In genomic region chr3:48232734-48233133, GRCh38 we compare ENCODE assay signal across 8 cellular contexts. TPM values are rescaled to one million over a fixed set of nuclear protein-coding genes. Genes with fewer than 3 reads are reported as not detected.
DNase-seq lines count a peak whose midpoint lies in the region; ATAC-seq and TF ChIP-seq lines count a peak whose summit lies in the region.

No MANE protein-coding gene starts in this region.

- 83% methylated on average over 1 of the region's 6 CpGs; no CpG with 5 or more reads in 1 of the 2 experiments for WGBS in IMR-90 (ENCODE audit: extremely low coverage in 2 of 2, insufficient read length in 1 of 2), 2 experiments
- 35 to 52% methylated on average over 6 of the region's 6 CpGs for WGBS in testis, 2 donors

- peak; percentile 59 for TF ChIP-seq CTCF in IMR-90 (conservative IDR thresholded peaks at IDR 0.05; ENCODE audit: low read depth, low read length)
- peak; percentile 4 to 47 (median 36) for TF ChIP-seq CTCF in Peyer's patch (IDR thresholded peaks at IDR 0.05)
- peak; percentile 66 for TF ChIP-seq CTCF in fibroblast of pulmonary artery (IDR thresholded peaks at IDR 0.05; ENCODE audit: low read length, missing control alignments)
- TF ChIP-seq CTCF in testis (IDR thresholded peaks at IDR 0.05) = peak; percentile 42 to 47 (median 46)

- peak overlapping the region; percentile 0 for H4K5ac ChIP-seq in IMR-90 (ENCODE audit: low read depth, low read length)

- H3K9me3 ChIP-seq in IMR-90 (ENCODE audit: control insufficient read depth, insufficient read depth, low read length) (no peaks in the 10 kb centered on the region), Peyer's patch (no peaks in the 10 kb centered on the region), testis (no peaks in the 10 kb centered on the region)

- H3K9me3 Mint-ChIP-seq in activated T-cell treated with anti-CD3 and anti-CD28 coated beads, Interleukin-2, amount 50 U/mL, for 72 hours = no peaks in the 10 kb centered on the region

- no peaks in the 10 kb centered on the region for H3K36me3 Mint-ChIP-seq in activated T-cell treated with anti-CD3 and anti-CD28 coated beads, Interleukin-2, amount 50 U/mL, for 72 hours (ENCODE audit: insufficient read depth in 2 of 2)

- H3K27ac Mint-ChIP-seq in activated T-cell treated with anti-CD3 and anti-CD28 coated beads, Interleukin-2, amount 50 U/mL, for 72 hours = no peak overlapping the region

- H2AK9ac ChIP-seq in IMR-90 (replicated peaks; ENCODE audit: low read depth, low read length, poor library complexity) = peak overlapping the region; percentile 31

- no peak overlapping the region for H3K27ac ChIP-seq in IMR-90 (ENCODE audit: insufficient read depth, low read length)
- H3K27ac ChIP-seq in Peyer's patch = peak overlapping the region in 1 of 4 donors; percentile 42
- peak overlapping the region; percentile 10 to 65 for H3K27ac ChIP-seq in testis

- peak overlapping the region; percentile 74 for H3K4me2 ChIP-seq in IMR-90 (ENCODE audit: low read depth, low read length)

- H2BK20ac ChIP-seq in IMR-90 (ENCODE audit: low read depth, low read length) = no peak overlapping the region

- TF ChIP-seq POLR2A in IMR-90 (IDR thresholded peaks at IDR 0.05; ENCODE audit: low read depth, low read length) (no peak), Peyer's patch (IDR thresholded peaks at IDR 0.05) (no peak), testis (IDR thresholded peaks at IDR 0.05) (no peak)

- no peaks in the 10 kb centered on the region for H3K36me3 ChIP-seq in IMR-90 (ENCODE audit: control insufficient read depth, insufficient read depth, low read length)
- H3K36me3 ChIP-seq in Peyer's patch = no peaks in the 10 kb centered on the region
- no peaks in the 10 kb centered on the region for H3K36me3 ChIP-seq in testis (ENCODE audit: low read depth, missing control alignments)

- in situ Hi-C loops in IMR-90 (cut with MboI; ENCODE audit: low sequenced_read_pairs) = no loop called here

- intact Hi-C loops in IMR-90 (cut with micrococcal nuclease) = loop anchor here (1.0 kb wide), 1 partner anchor 204 kb away; no protein-coding TSS in a partner anchor
- intact Hi-C loops in testis (cut with DNase I; ENCODE audit: low total_unique reads) = no loop called here

- H3K23ac ChIP-seq in IMR-90 (ENCODE audit: low read depth, low read length) = no peak overlapping the region

- no peak overlapping the region for H2AK5ac ChIP-seq in IMR-90 (ENCODE audit: low read depth, low read length)

- H2BK120ac ChIP-seq in IMR-90 (ENCODE audit: low read depth, low read length) = no peak overlapping the region

- H3K27me3 ChIP-seq in IMR-90 (ENCODE audit: control insufficient read depth, insufficient read depth, low read length) = no peaks in the 10 kb centered on the region; the same call in 1 of the 2 replicates
- H3K27me3 ChIP-seq in Peyer's patch = no peaks in the 10 kb centered on the region
- H3K27me3 ChIP-seq in testis = no peaks in the 10 kb centered on the region

- H3K18ac ChIP-seq in IMR-90 (ENCODE audit: low read depth, low read length) = no peak overlapping the region

- H3K14ac ChIP-seq in IMR-90 (replicated peaks; ENCODE audit: low read depth, low read length) = no peak overlapping the region

- no peak overlapping the region for H3K4ac ChIP-seq in IMR-90 (ENCODE audit: low read depth, low read length)

- no peaks in the 10 kb centered on the region for H3K9me1 ChIP-seq in IMR-90 (ENCODE audit: insufficient read depth, low read length)

- ATAC-seq in IMR-90 (ENCODE audit: low read depth) = peak; percentile 99
- ATAC-seq in activated T-cell treated with anti-CD3 and anti-CD28 coated beads, Interleukin-2, amount 50 U/mL, for 72 hours (replicated peaks in 1 of 2) = peak; percentile 99 to 100

- H3K4me1 ChIP-seq in IMR-90 (ENCODE audit: control insufficient read depth, insufficient read depth, low read length) = no peaks in the 10 kb centered on the region
- peaks cover 0 to 14% (median 0%) of the 10 kb centered on the region in 4 donors for H3K4me1 ChIP-seq in Peyer's patch
- peaks cover 41% of the 10 kb centered on the region for H3K4me1 ChIP-seq in testis

- H4K91ac ChIP-seq in IMR-90 (ENCODE audit: insufficient read depth, low read depth, low read length) = no peak overlapping the region

- H3K56ac ChIP-seq in IMR-90 (ENCODE audit: extremely low read depth, insufficient read depth, low read length) = no peak overlapping the region

- H3K9ac ChIP-seq in IMR-90 (ENCODE audit: low read depth, low read length) = no peak overlapping the region

- CTCF ChIA-PET in IMR-90 (lab: Yijun Ruan, JAX) = no interaction called here

- H3K4me1 Mint-ChIP-seq in activated T-cell treated with anti-CD3 and anti-CD28 coated beads, Interleukin-2, amount 50 U/mL, for 72 hours (ENCODE audit: low read depth) = peaks cover 8% of the 10 kb centered on the region

- H4K8ac ChIP-seq in IMR-90 (ENCODE audit: low read depth in 2 of 2, low read length in 2 of 2) = peak overlapping the region; percentile 15 to 84; a peak in 3 of 4 replicates

- TF ChIP-seq RAD21 in IMR-90 (IDR thresholded peaks at IDR 0.05; ENCODE audit: low read length) = peak; percentile 58

- H3K27me3 Mint-ChIP-seq in activated T-cell treated with anti-CD3 and anti-CD28 coated beads, Interleukin-2, amount 50 U/mL, for 72 hours (ENCODE audit: low read depth) = no peaks in the 10 kb centered on the region

- H2AFZ ChIP-seq in IMR-90 (replicated peaks; ENCODE audit: low read length, poor library complexity) = peak overlapping the region; percentile 91

- POLR2A ChIA-PET in IMR-90 (lab: Charles Lee; ENCODE audit: unreplicated experiment) = no interaction called here

- H3K4me3 ChIP-seq in IMR-90 (ENCODE audit: insufficient read depth, low read depth, low read length) (no peak overlapping the region), Peyer's patch (no peak overlapping the region), fibroblast of pulmonary artery (replicated peaks; ENCODE audit: low read depth, low read length) (no peak overlapping the region), testis (no peak overlapping the region)

- no peak overlapping the region for H3K4me3 Mint-ChIP-seq in activated T-cell treated with anti-CD3 and anti-CD28 coated beads, Interleukin-2, amount 50 U/mL, for 72 hours

- DNase-seq in activated gamma-delta T cell treated with Interleukin-2 at 50 U/mL for 16 hours (peak; percentile 51), activated gamma-delta T cell (lab: John Stamatoyannopoulos, UW) (no peak), IMR-90 (peak; percentile 50), Peyer's patch (peak; percentile 34 to 87 (median 86)), fibroblast of pulmonary artery (ENCODE audit: low read depth) (peak; percentile 68), occipital lobe (lab: John Stamatoyannopoulos, UW) (peak; percentile 76), testis (peak; percentile 89)
- peak; percentile 72 to 73 for DNase-seq in activated T-cell treated with anti-CD3 and anti-CD28 coated beads, Interleukin-2, amount 50 U/mL, for 72 hours

- H2BK15ac ChIP-seq in IMR-90 (ENCODE audit: low read depth, low read length) = no peak overlapping the region

- BruUV-seq in IMR-90 (replicated peaks; lab: Mats Ljungman, UMichigan) = no TSS peak

- dilution Hi-C loops in IMR-90 (cut with HindIII; ENCODE audit: low sequenced_read_pairs, unreplicated experiment) = no loop called here

- H2BK5ac ChIP-seq in IMR-90 (ENCODE audit: low read depth, low read length, poor library complexity, severe bottlenecking) = no peak overlapping the region

- H4K20me1 ChIP-seq in IMR-90 (ENCODE audit: insufficient read depth, low read length) = no peaks in the 10 kb centered on the region

- no peaks in the 10 kb centered on the region for H3K79me1 ChIP-seq in IMR-90 (ENCODE audit: low read depth in 1 of 2, low read length in 2 of 2)

TF ChIP-seq in IMR-90, 13 proteins besides CTCF, POLR2A, EP300 and RAD21:
- TF ChIP-seq BHLHE40 (IDR thresholded peaks at IDR 0.05; ENCODE audit: low read depth, low read length) = no peak
- TF ChIP-seq CHD1 (IDR thresholded peaks at IDR 0.05; ENCODE audit: low read depth, low read length) = no peak
- no peak for TF ChIP-seq RCOR1 (IDR thresholded peaks at IDR 0.05; ENCODE audit: insufficient replicate concordance, low read length)
- TF ChIP-seq CEBPB (IDR thresholded peaks at IDR 0.05; ENCODE audit: low read depth, low read length) = no peak
- TF ChIP-seq NFE2L2 (IDR thresholded peaks at IDR 0.05; ENCODE audit: low read depth, low read length) = no peak
- peak; percentile 45; the same call in 1 of the 2 replicates for TF ChIP-seq MAZ (IDR thresholded peaks at IDR 0.05; ENCODE audit: borderline replicate concordance, low read depth, low read length)
- peak; percentile 19; the same call in 1 of the 2 replicates for TF ChIP-seq SMC3 (IDR thresholded peaks at IDR 0.05; ENCODE audit: low read depth, low read length)

RNA-seq across cellular contexts. Expression of gene ZNF589, which starts 8.2 kb away (rescaled TPM):
- total RNA-seq in IMR-90 (2012; rRNA removed) (3.9 and 4.7 TPM in 2 replicates), Peyer's patch (10 to 100 TPM in 3 of 4 donors, 1 to 10 TPM in 1; 5.6 to 91.6 (median 14.6) TPM), occipital lobe (26.8 TPM), testis (10 to 100 TPM; 20.9 to 36.8 TPM)
- polyA plus RNA-seq in IMR-90 (2012; rRNA removed) (3.3 and 4.4 TPM in 2 replicates), testis (ENCODE audit: insufficient read depth, low read depth, low replicate concordance) (16.0 TPM)
- polyA plus RNA-seq in IMR-90 (2012; cell fraction: cytosol; rRNA removed) = 0.65 and 1.8 TPM in 2 replicates
- 4.2 and 21.1 TPM in 2 replicates for polyA plus RNA-seq in IMR-90 (2012; cell fraction: nucleus; rRNA removed; ENCODE audit: low replicate concordance)
- total RNA-seq in activated T-cell treated with anti-CD3 and anti-CD28 coated beads, Interleukin-2, amount 50 U/mL, for 72 hours = 10 to 100 TPM; 26.0 to 39.7 TPM

RNA-seq across cellular contexts. Expression of gene CAMP, which starts 9.4 kb away (rescaled TPM):
- total RNA-seq in IMR-90 (2012; rRNA removed) (not detected in 2 replicates), Peyer's patch (not detected), occipital lobe (not detected), testis (1 to 10 TPM; 1.4 to 1.7 TPM)
- polyA plus RNA-seq in IMR-90 (2012; rRNA removed) (not detected in 2 replicates), testis (ENCODE audit: insufficient read depth, low read depth, low replicate concordance) (2.8 TPM)
- not detected in 2 replicates for polyA plus RNA-seq in IMR-90 (2012; cell fraction: cytosol; rRNA removed)
- polyA plus RNA-seq in IMR-90 (2012; cell fraction: nucleus; rRNA removed; ENCODE audit: low replicate concordance) = not detected in 2 replicates
- total RNA-seq in activated T-cell treated with anti-CD3 and anti-CD28 coated beads, Interleukin-2, amount 50 U/mL, for 72 hours = not detected

RNA-seq across cellular contexts. Expression of gene CDC25A, which starts 44.5 kb away (rescaled TPM):
- 9.7 and 10.6 TPM in 2 replicates for total RNA-seq in IMR-90 (2012; rRNA removed)
- 4.2 and 4.7 TPM in 2 replicates for polyA plus RNA-seq in IMR-90 (2012; rRNA removed)
- 1.9 and 3.2 TPM in 2 replicates for polyA plus RNA-seq in IMR-90 (2012; cell fraction: cytosol; rRNA removed)
- polyA plus RNA-seq in IMR-90 (2012; cell fraction: nucleus; rRNA removed; ENCODE audit: low replicate concordance) = 2.5 and 4.3 TPM in 2 replicates
- 10 to 100 TPM in 1 of 4 donors, 1 to 10 TPM in 3; 3.3 to 10.4 (median 6.3) TPM for total RNA-seq in Peyer's patch
- 10 to 100 TPM; 27.8 to 31.6 TPM for total RNA-seq in activated T-cell treated with anti-CD3 and anti-CD28 coated beads, Interleukin-2, amount 50 U/mL, for 72 hours
- 3.7 TPM for total RNA-seq in occipital lobe
- 10 to 100 TPM; 46.3 to 51.6 TPM for total RNA-seq in testis
- polyA plus RNA-seq in testis (ENCODE audit: insufficient read depth, low read depth, low replicate concordance) = 29.3 TPM
